In the genomic region with DNA sequence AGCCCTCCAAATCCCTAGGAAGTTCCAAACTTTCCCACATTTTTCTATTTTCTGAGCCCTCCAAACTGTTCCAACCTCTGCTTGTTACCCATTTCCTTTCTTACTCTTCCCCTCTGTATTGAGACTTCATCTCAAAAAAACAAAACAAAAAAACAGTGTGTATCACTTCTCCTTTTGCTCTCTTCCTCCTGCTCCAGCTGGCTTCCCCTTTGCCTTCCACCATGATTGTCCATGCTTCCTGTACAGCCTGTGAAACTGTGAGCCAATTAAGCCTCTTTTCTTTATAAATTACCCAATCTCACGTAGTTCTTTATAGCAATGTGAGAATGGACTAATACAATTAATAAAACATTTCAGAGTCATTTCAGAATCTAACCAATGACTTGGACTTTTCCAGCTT, we compare ENCODE assay signal across 13 cellular contexts.
DNase-seq lines count a peak whose midpoint lies in the region; ATAC-seq lines count a peak whose summit lies in the region.
"Had no signal": no experiment of that assay in that cellular context is flagged by ENCODE, and none has a peak within 500 bp of the region (broad histone marks: within the 10 kb centered on the region; RNA-seq: fewer than 3 reads in every experiment).

No MANE protein-coding gene starts in this region.

- H3K27ac ChIP-seq in BLaER1 treated with 17β-estradiol and CSF1 and Interleukin-3, amounts not matched to agents 10 nM and 100 nM = peak overlapping the region; percentile 84 to 97 (median 92); a peak in 21 of 22 replicates
- peak overlapping the region; percentile 60 for H3K27ac ChIP-seq in cingulate gyrus (ENCODE audit: low read depth, low read length)

- peak overlapping the region in 2 of 10 experiments; percentile 29 to 36; a peak in 2 of 20 replicates for H3K4me3 ChIP-seq in BLaER1 treated with 17β-estradiol and CSF1 and Interleukin-3, amounts not matched to agents 10 nM and 100 nM

- peak overlapping the region; percentile 58 to 79 (median 73); a peak in 20 of 22 replicates for H3K9ac ChIP-seq in BLaER1 treated with 17β-estradiol and CSF1 and Interleukin-3, amounts not matched to agents 10 nM and 100 nM

- peaks cover 56 to 78% (median 66%) of the 10 kb centered on the region in 10 experiments for H3K4me1 ChIP-seq in BLaER1 treated with 17β-estradiol and CSF1 and Interleukin-3, amounts not matched to agents 10 nM and 100 nM

- ATAC-seq in GM19397 (IDR thresholded peaks at IDR 0.05; ENCODE audit: unreplicated experiment) = peak; percentile 49

- no peaks in the 10 kb centered on the region for H4K20me1 ChIP-seq in BLaER1 treated with 17β-estradiol and CSF1 and Interleukin-3, amounts not matched to agents 10 nM and 100 nM

- peak overlapping the region; percentile 58 to 93 (median 76) for H3K4me2 ChIP-seq in BLaER1 treated with 17β-estradiol and CSF1 and Interleukin-3, amounts not matched to agents 10 nM and 100 nM

- DNase-seq in Kasumi-1 (lab: John Stamatoyannopoulos, UW) = peak; percentile 56 to 61
- no peak for DNase-seq in activated effector memory CD4-positive, alpha-beta T cell treated with Interleukin-2 at 50 U/mL for 16 hours
- no peak for DNase-seq in inferior parietal cortex (ENCODE audit: extremely low spot score)
- no peak for DNase-seq in 8988T
- no peak for DNase-seq in NCI-H1694 (lab: John Stamatoyannopoulos, UW)
- DNase-seq: DND-41; immature natural killer cell; Karpas-422; NCI-H2029 treated with DMSO at 0.1 percent for 48 hours; stimulated activated CD4-positive, alpha-beta T cell treated with anti-CD3 and anti-CD28 coated beads, Interleukin-1b, Interleukin-23, amount 100 ng/mL, for 48 hours had no signal

- peaks cover 0 to 23% (median 7%) of the 10 kb centered on the region in 11 experiments; a peak in 7 of 22 replicates for H3K36me3 ChIP-seq in BLaER1 treated with 17β-estradiol and CSF1 and Interleukin-3, amounts not matched to agents 10 nM and 100 nM

- H3K9me3 ChIP-seq in BLaER1 treated with 17β-estradiol and CSF1 and Interleukin-3, amounts not matched to agents 10 nM and 100 nM (replicated peaks in 1 of 11) = peaks cover 7 to 42% (median 37%) of the 10 kb centered on the region in 11 experiments; a peak in 20 of 22 replicates

- H3K27me3 ChIP-seq in BLaER1 treated with 17β-estradiol and CSF1 and Interleukin-3, amounts not matched to agents 10 nM and 100 nM = no peaks in the 10 kb centered on the region

Comparison
In these comparisons a context has a peak if more than half of its experiments do, and no peak if none do; other contexts are left out.
1. DNase-seq: peak in Kasumi-1 (2 of 2); none in activated effector memory CD4-positive, alpha-beta T cell treated with Interleukin-2 at 50 U/mL for 16 hours (single experiment), inferior parietal cortex (single experiment), 8988T (single experiment) and NCI-H1694 (single experiment).